16 cellular contexts compared by ENCODE assay signal in the genomic region with DNA sequence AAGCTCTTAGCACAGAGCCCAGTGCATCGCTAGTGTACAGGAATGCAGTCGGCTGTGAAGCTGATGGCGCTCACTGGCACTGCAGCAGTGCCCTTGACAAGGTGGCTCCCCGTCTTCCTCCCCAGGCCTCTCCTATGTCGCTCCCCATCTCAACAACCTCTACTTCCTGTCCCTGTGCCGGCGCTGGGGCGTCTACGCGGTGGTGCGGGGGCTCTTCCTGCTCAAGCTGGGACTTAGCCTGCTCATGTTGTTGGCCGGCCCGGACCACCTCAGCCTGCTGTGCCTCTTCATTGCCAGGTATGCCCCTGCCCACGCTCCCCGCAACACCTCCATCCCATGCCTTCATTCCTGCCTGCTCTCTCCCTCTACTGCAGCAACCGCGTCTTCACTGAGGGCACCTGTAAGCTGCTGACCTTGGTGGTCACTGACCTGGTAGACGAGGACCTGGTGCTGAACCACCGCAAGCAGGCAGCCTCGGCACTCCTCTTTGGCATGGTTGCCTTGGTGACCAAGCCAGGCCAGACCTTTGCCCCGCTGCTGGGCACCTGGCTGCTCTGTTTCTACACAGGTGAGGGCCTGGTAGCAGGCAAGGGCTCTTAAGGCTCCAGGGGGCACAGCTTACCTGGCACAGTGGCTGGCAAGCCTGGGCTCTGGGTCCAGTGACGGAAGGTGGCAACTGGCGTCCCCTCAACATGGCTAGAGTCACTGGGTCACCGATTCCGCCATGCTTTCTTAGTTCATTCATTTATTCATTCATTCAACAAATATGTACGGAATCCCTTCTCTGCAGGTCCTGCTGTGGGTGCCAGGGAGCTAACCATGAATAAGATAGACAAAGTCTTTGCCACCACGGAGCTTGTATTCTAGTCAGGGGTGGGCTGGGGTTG.
DNase-seq lines count a peak whose midpoint lies in the region; ATAC-seq lines count a peak whose summit lies in the region.
"Had no signal": no experiment of that assay in that cellular context is flagged by ENCODE, and none has a peak within 500 bp of the region (broad histone marks: within the 10 kb centered on the region; RNA-seq: fewer than 3 reads in every experiment).

No MANE protein-coding gene starts in this region.

- DNase-seq in stimulated activated CD4-positive, alpha-beta T cell treated with anti-CD3 and anti-CD28 coated beads, Interleukin-15, amount 100 ng/mL, for 24 hours, result peak; percentile 16
- no peak for DNase-seq in stimulated activated CD4-positive, alpha-beta T cell treated with anti-CD3 and anti-CD28 coated beads, Interleukin-12 subunit alpha, Interleukin-12 subunit beta, amount 100 ng/mL, for 4 hours
- peak; percentile 30 for DNase-seq in activated CD8-positive, alpha-beta memory T cell treated with anti-CD3 and anti-CD28 coated beads, Interleukin-2, amount 50 U/mL, for 4 hours
- peak; percentile 21 for DNase-seq in central memory CD4-positive, alpha-beta T cell
- no peak for DNase-seq in stimulated activated naive CD8-positive, alpha-beta T cell treated with anti-CD3 and anti-CD28 coated beads, Interleukin-15, Interleukin-2, amounts not matched to agents 100 U/mL and 50 U/mL, for 24 hours
- DNase-seq: foreskin keratinocyte, kidney glomerular epithelial cell, NCI-H2029, NCI-H510A treated with DMSO at 0.1 percent for 48 hours, retina, SW 1271, testis had no signal

- peak; percentile 53 for ATAC-seq in stimulated activated naive CD8-positive, alpha-beta T cell treated with anti-CD3 and anti-CD28 coated beads, Interleukin-15, Interleukin-2, amounts not matched to agents 100 U/mL and 50 U/mL, for 24 hours
- ATAC-seq in GM18907 (IDR thresholded peaks at IDR 0.05; ENCODE audit: unreplicated experiment) (no peak), GM19467 (IDR thresholded peaks at IDR 0.05; ENCODE audit: unreplicated experiment) (no peak), HG03342 (IDR thresholded peaks at IDR 0.05; ENCODE audit: unreplicated experiment) (no peak)
- ATAC-seq: foreskin keratinocyte, GM12878 had no signal

Comparison
In these comparisons a context has a peak if more than half of its experiments do, and no peak if none do; other contexts are left out.
1. DNase-seq: peak in stimulated activated CD4-positive, alpha-beta T cell treated with anti-CD3 and anti-CD28 coated beads, Interleukin-15, amount 100 ng/mL, for 24 hours (single experiment), activated CD8-positive, alpha-beta memory T cell treated with anti-CD3 and anti-CD28 coated beads, Interleukin-2, amount 50 U/mL, for 4 hours (single experiment) and central memory CD4-positive, alpha-beta T cell (single experiment); none in stimulated activated CD4-positive, alpha-beta T cell treated with anti-CD3 and anti-CD28 coated beads, Interleukin-12 subunit alpha, Interleukin-12 subunit beta, amount 100 ng/mL, for 4 hours (single experiment) and stimulated activated naive CD8-positive, alpha-beta T cell treated with anti-CD3 and anti-CD28 coated beads, Interleukin-15, Interleukin-2, amounts not matched to agents 100 U/mL and 50 U/mL, for 24 hours (single experiment).